Comparison of ENCODE assay signal across 31 cellular contexts in genomic region chr14:78618379-78618778, GRCh38.
"Had no signal": no experiment of that assay in that cellular context is flagged by ENCODE, and none has a peak within 500 bp of the region (broad histone marks: within the 10 kb centered on the region; RNA-seq: fewer than 3 reads in every experiment).

No MANE protein-coding gene starts in this region.

- H3K4me1 ChIP-seq: adrenal gland, body of pancreas, breast epithelium had no signal

- ATAC-seq: activated CD8-positive, alpha-beta T cell treated with anti-CD3 and anti-CD28 coated beads for 36 hours; activated naive CD4-positive, alpha-beta T cell treated with anti-CD3 and anti-CD28 coated beads, Interleukin-2, amount 50 U/mL, for 72 hours; activated T-cell treated with anti-CD3 and anti-CD28 coated beads, Interleukin-2, amount 50 U/mL, for 4 hours; activated T-cell treated with anti-CD3 and anti-CD28 coated beads, Interleukin-2, amount 50 U/mL, for 72 hours; activated T-helper 17 cell treated with anti-CD3 and anti-CD28 coated beads, Interleukin-2, amount 50 U/mL, for 72 hours; body of pancreas had no signal

- H3K27ac ChIP-seq: adrenal gland, body of pancreas, brain microvascular endothelial cell, breast epithelium, VCaP had no signal

- H3K9me3 ChIP-seq: adrenal gland, body of pancreas, breast epithelium had no signal

- H3K36me3 ChIP-seq: adrenal gland, brain microvascular endothelial cell, breast epithelium had no signal

- DNase-seq: activated B cell treated with CpG ODN at 0.5 μM for 24 hours; activated CD4-positive, alpha-beta memory T cell treated with anti-CD3 and anti-CD28 coated beads for 36 hours; activated CD4-positive, alpha-beta T cell treated with anti-CD3 and anti-CD28 coated beads for 4 hours; activated CD4-positive, alpha-beta T cell treated with anti-CD3 and anti-CD28 coated beads, Interleukin-2, amount 10 ng/mL, durations not matched to agents 24 days and 14 days; activated CD4-positive, alpha-beta T cell treated with anti-CD3 and anti-CD28 coated beads, Interleukin-2, amount 50 U/mL, for 1 hour; activated CD4-positive, alpha-beta T cell treated with anti-CD3 and anti-CD28 coated beads, Interleukin-2, amount 50 U/mL, for 4 hours; activated CD4-positive, CD25-positive, alpha-beta regulatory T cell treated with anti-CD3 and anti-CD28 coated beads, Interleukin-2, amount 50 U/mL, for 72 hours; activated CD8-positive, alpha-beta memory T cell treated with anti-CD3 and anti-CD28 coated beads, Interleukin-2, amount 50 U/mL, for 4 hours; activated CD8-positive, alpha-beta T cell treated with anti-CD3 and anti-CD28 coated beads for 36 hours; activated effector memory CD4-positive, alpha-beta T cell treated with anti-CD3 and anti-CD28 coated beads, Interleukin-2, amount 50 U/mL, for 16 hours; activated gamma-delta T cell treated with Interleukin-2 at 50 U/mL for 16 hours; activated naive CD4-positive, alpha-beta T cell; activated naive CD4-positive, alpha-beta T cell treated with anti-CD3 and anti-CD28 coated beads for 36 hours; activated naive CD4-positive, alpha-beta T cell treated with anti-CD3 and anti-CD28 coated beads, Interleukin-2, amount 50 U/mL, for 16 hours; activated naive CD8-positive, alpha-beta T cell treated with anti-CD3 and anti-CD28 coated beads for 36 hours; activated T-cell treated with anti-CD3 and anti-CD28 coated beads for 4 hours; activated T-cell treated with anti-CD3 and anti-CD28 coated beads, Interleukin-2, amount 50 U/mL, for 1 hour; activated T-cell treated with anti-CD3 and anti-CD28 coated beads, Interleukin-2, amount 50 U/mL, for 4 hours; activated T-cell treated with anti-CD3 and anti-CD28 coated beads, Interleukin-2, amount 50 U/mL, for 72 hours; adrenal gland; amniotic stem cell; aorta; body of pancreas; brain microvascular endothelial cell; central memory CD4-positive, alpha-beta T cell; T-helper 2 cell; T-helper 9 cell had no signal

- H3K27me3 ChIP-seq: adrenal gland, body of pancreas, brain microvascular endothelial cell, breast epithelium had no signal

- H3K4me3 ChIP-seq: adrenal gland, body of pancreas, breast epithelium had no signal
